ENCODE assay signal across 24 cellular contexts in the genomic region with DNA sequence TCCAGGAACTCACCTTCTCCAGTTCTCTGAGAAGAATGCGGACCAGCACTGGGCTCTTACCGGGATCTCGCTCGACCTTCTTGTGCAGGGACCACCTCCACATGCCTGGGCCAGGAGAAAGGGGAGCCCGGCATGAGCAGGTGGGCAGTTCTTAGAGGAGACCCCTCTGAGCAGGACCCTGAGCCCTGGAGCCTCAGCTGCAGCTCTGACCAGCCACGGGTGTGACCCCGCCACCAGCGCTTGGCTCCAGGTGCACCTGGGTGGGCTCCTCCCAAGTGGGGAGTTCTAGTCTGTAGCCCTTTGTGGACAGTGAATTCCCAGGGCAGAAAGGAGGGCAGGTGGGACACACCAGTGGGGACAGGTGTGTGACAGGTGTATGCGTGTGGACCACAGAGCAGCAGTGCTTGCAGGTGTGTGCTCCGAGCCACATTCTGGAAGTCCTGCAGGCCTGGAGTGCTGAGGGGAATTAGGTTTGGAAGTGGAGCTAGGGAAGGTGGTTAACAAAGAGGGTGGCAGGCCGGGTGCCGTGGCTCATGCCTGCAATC. TPM values are rescaled to one million over a fixed set of nuclear protein-coding genes. Genes with fewer than 3 reads are reported as not detected.
"Had no signal": no experiment of that assay in that cellular context is flagged by ENCODE, and none has a peak within 500 bp of the region (broad histone marks: within the 10 kb centered on the region; RNA-seq: fewer than 3 reads in every experiment).

No MANE protein-coding gene starts in this region.

- DNase-seq: activated CD4-positive, alpha-beta T cell treated with anti-CD3 and anti-CD28 coated beads for 48 hours; activated CD4-positive, alpha-beta T cell treated with anti-CD3 and anti-CD28 coated beads, Interleukin-2, amount 50 U/mL, for 4 hours; activated CD4-positive, CD25-positive, alpha-beta regulatory T cell treated with anti-CD3 and anti-CD28 coated beads, Interleukin-2, amount 50 U/mL, for 72 hours; activated T-cell treated with anti-CD3 and anti-CD28 coated beads, Interleukin-2, amount 50 U/mL, for 1 hour; aorta; KBM-7; NCI-H1048; NCI-H1417; NCI-H1930; NCI-H2171; NCI-H226; NCI-H526; NCI-H82; SIG-M5; T-helper 17 cell; T-helper 9 cell had no signal

- H3K9me3 ChIP-seq: breast epithelium had no signal

- ATAC-seq: T-helper 17 cell had no signal

- H3K4me3 ChIP-seq: breast epithelium had no signal

- H3K27me3 Mint-ChIP-seq: activated naive CD4-positive, alpha-beta T cell treated with anti-CD3 and anti-CD28 coated beads, Interleukin-2, amount 50 U/mL, for 24 hours had no signal

- H3K4me1 ChIP-seq: breast epithelium had no signal

- H3K4me1 Mint-ChIP-seq: activated naive CD4-positive, alpha-beta T cell treated with anti-CD3 and anti-CD28 coated beads, Interleukin-2, amount 50 U/mL, for 24 hours had no signal

- H3K36me3 ChIP-seq: breast epithelium had no signal

- H3K9me3 Mint-ChIP-seq: activated naive CD4-positive, alpha-beta T cell treated with anti-CD3 and anti-CD28 coated beads, Interleukin-2, amount 50 U/mL, for 24 hours had no signal

- H3K36me3 Mint-ChIP-seq: WTC11 had no signal

- H3K27ac Mint-ChIP-seq: activated naive CD4-positive, alpha-beta T cell treated with anti-CD3 and anti-CD28 coated beads, Interleukin-2, amount 50 U/mL, for 24 hours; T-helper 17 cell; WTC11 had no signal

- H3K4me3 Mint-ChIP-seq: activated naive CD4-positive, alpha-beta T cell treated with anti-CD3 and anti-CD28 coated beads, Interleukin-2, amount 50 U/mL, for 24 hours; T-helper 17 cell; WTC11 had no signal

- H3K27me3 ChIP-seq: breast epithelium had no signal

- H3K27ac ChIP-seq: breast epithelium had no signal

RNA-seq across cellular contexts. Expression of gene PIK3R6, which starts 28.9 kb away (rescaled TPM):
- total RNA-seq: LHCN-M2, M059J, NCI-H460, OCI-LY7, RPMI7951 had no signal

RNA-seq across cellular contexts. Expression of gene MFSD6L, which starts 39.5 kb away (rescaled TPM):
- total RNA-seq: LHCN-M2, M059J, NCI-H460, OCI-LY7, RPMI7951, T-helper 17 cell had no signal
- polyA plus RNA-seq: aorta had no signal
